1 cellular context compared by ENCODE assay signal in the genomic region with DNA sequence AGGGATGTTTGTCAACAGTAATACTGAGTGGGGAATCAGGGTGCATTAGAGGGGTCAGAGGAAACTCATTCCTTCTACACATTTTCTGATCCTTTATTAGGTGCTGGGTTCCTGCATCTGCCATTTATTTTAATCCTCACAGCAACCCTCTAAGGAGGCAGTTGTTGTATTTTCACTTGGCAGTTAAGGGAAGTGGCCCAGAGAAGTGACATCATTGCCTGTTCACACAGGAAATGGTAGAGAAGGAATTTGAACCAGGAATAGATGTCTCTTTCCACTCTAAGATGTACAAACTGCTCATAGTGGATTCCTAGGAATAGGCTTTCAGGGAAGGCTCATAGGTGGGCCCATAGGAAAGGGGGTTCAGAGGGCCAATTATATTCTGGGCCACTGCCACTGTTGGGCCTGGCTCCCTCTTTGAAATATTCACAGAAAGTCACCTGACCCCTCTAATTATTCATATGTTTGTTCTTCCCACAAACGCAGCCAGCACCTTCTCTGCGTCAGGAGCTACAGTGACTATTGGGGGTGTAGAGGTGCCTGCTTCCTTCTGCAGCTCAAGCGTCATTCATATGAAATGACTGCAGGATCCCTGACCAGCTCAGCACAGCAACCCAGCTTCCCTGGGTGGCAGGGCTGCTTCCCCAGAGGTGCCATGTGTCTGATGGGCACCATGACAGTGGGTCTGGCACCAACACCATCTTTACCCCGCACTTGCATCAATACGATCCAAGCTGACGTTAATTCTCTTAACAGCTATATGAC.
TF ChIP-seq lines count a peak whose summit lies in the region.

No MANE protein-coding gene starts in this region.

TF ChIP-seq in K562, 482 proteins besides CTCF, POLR2A, EP300 and RAD21 (continued from another document):
- TF ChIP-seq RREB1 (CRISPR knock-in tag; IDR thresholded peaks at IDR 0.05), result no peak
- no peak for TF ChIP-seq MTA3 (IDR thresholded peaks at IDR 0.05; ENCODE audit: borderline replicate concordance)
- TF ChIP-seq ZNF175 (CRISPR knock-in tag; IDR thresholded peaks at IDR 0.05; ENCODE audit: low read depth), result peak; percentile 84
- no peak for TF ChIP-seq HEY1 (CRISPR knock-in tag; IDR thresholded peaks at IDR 0.05; ENCODE audit: borderline replicate concordance)
- no peak for TF ChIP-seq PML (IDR thresholded peaks at IDR 0.05; ENCODE audit: low read length)
- no peak for TF ChIP-seq ZNF23 (CRISPR knock-in tag; IDR thresholded peaks at IDR 0.05)
- TF ChIP-seq HMGN3 (IDR thresholded peaks at IDR 0.05; ENCODE audit: borderline replicate concordance, extremely low read depth, insufficient read length, low read depth, low read length), result no peak
- TF ChIP-seq HNRNPH1 (optimal IDR thresholded peaks at IDR 0.05; ENCODE audit: low read depth, low read length), result no peak
- peak; percentile 47; the same call in 1 of the 2 replicates for TF ChIP-seq ATF7 (IDR thresholded peaks at IDR 0.05)
- no peak for TF ChIP-seq HMG20B (CRISPR knock-in tag; IDR thresholded peaks at IDR 0.05)
- TF ChIP-seq THAP12 (CRISPR knock-in tag; IDR thresholded peaks at IDR 0.05), result no peak
- no peak for TF ChIP-seq CREBBP (IDR thresholded peaks at IDR 0.05; ENCODE audit: low read depth, low read length)
- no peak for TF ChIP-seq TCF3 (CRISPR knock-in tag; IDR thresholded peaks at IDR 0.05)
- peak; percentile 47; the same call in 1 of the 2 replicates for TF ChIP-seq ATF3 (IDR thresholded peaks at IDR 0.05)
- TF ChIP-seq ATF3 (CRISPR knock-in tag; conservative IDR thresholded peaks at IDR 0.05), result no peak
- no peak for TF ChIP-seq CHD2 (IDR thresholded peaks at IDR 0.05; ENCODE audit: low read depth, low read length)
- TF ChIP-seq ZNF584 (CRISPR knock-in tag; IDR thresholded peaks at IDR 0.05; ENCODE audit: low read depth), result peak; percentile 33; the same call in 1 of the 2 replicates
- TF ChIP-seq CBFA2T3 (IDR thresholded peaks at IDR 0.05), result no peak
- TF ChIP-seq GABPA (tag; conservative IDR thresholded peaks at IDR 0.05; ENCODE audit: low read depth), result 0 out of 2 replicates have a peak, but pooled peaks have one; percentile 35
